10 cellular contexts compared by ENCODE assay signal in genomic region chr6:1614767-1615650, GRCh38. TPM values are rescaled to one million over a fixed set of nuclear protein-coding genes. Genes with fewer than 3 reads are reported as not detected.
A peak's percentile ranks its signal among the peaks of the same experiment; 100 is the strongest.
DNase-seq lines count a peak whose midpoint lies in the region; ATAC-seq and TF ChIP-seq lines count a peak whose summit lies in the region.
"Had no signal": no experiment of that assay in that cellular context is flagged by ENCODE, and none has a peak within 500 bp of the region (broad histone marks: within the 10 kb centered on the region; RNA-seq: fewer than 3 reads in every experiment).

No MANE protein-coding gene starts in this region.

- 27 to 66% (median 32%) methylated on average over 15 to 92 of the region's 92 CpGs for WGBS in stomach, 5 donors

- peak; percentile 55 for ATAC-seq in left colon

- no peak for TF ChIP-seq EP300 in stomach (IDR thresholded peaks at IDR 0.05)

- no peaks in the 10 kb centered on the region for H3K36me3 ChIP-seq in brain microvascular endothelial cell (replicated peaks)
- no peaks in the 10 kb centered on the region for H3K36me3 ChIP-seq in stomach

- DNase-seq in NOMO-1 treated with DMSO at 0.1 percent for 48 hours (lab: John Stamatoyannopoulos, UW; ENCODE audit: unreplicated experiment) (peak; percentile 17), NOMO-1 treated with dmso at 0.1 percent for 144 hours (lab: John Stamatoyannopoulos, UW; ENCODE audit: unreplicated experiment) (no peak), brain microvascular endothelial cell (no peak), left colon (no peak), stomach (peak; percentile 23), GM13976 (ENCODE audit: low spot score) (no peak), NCI-H2081 treated with DMSO at 0.1 percent for 48 hours (lab: John Stamatoyannopoulos, UW) (no peak)
- DNase-seq in effector CD8-positive, alpha-beta T cell (lab: John Stamatoyannopoulos, UW), result no peak
- DNase-seq: NCI-H187 treated with DMSO at 0.1 percent for 48 hours; stimulated activated CD4-positive, alpha-beta T cell treated with anti-CD3 and anti-CD28 coated beads, Interleukin-12 subunit alpha, Interleukin-12 subunit beta, amount 100 ng/mL, for 4 hours had no signal

- H3K27me3 ChIP-seq in brain microvascular endothelial cell (replicated peaks), result peaks cover 9% of the 10 kb centered on the region
- H3K27me3 ChIP-seq in stomach, result peaks cover 27 to 98% (median 83%) of the 10 kb centered on the region in 3 donors

- H3K4me3 ChIP-seq in brain microvascular endothelial cell (ENCODE audit: low read depth, low read length) (peak overlapping the region; percentile 24), stomach (peak overlapping the region; percentile 22 to 50 (median 32))

- in situ Hi-C loops in brain microvascular endothelial cell (cut with HindIII; ENCODE audit: low pct_ligation_motif_present, low sequenced_read_pairs), result loop anchor here (25.0 kb wide), 2 partner anchors 497 to 747 kb away; no protein-coding TSS in a partner anchor
- in situ Hi-C loops in GM13976 (cut with MboI; ENCODE audit: low sequenced_read_pairs, unreplicated experiment), result loop anchor here (25.0 kb wide), 1 partner anchor 572 kb away; no protein-coding TSS in a partner anchor

- TF ChIP-seq POLR2A in stomach (IDR thresholded peaks at IDR 0.05), result no peak

- intact Hi-C loops in left colon (cut with DNase I, micrococcal nuclease) (no loop called here), stomach (cut with DNase I; ENCODE audit: low total_unique reads) (no loop called here)

- H3K9me3 ChIP-seq in stomach, result no peaks in the 10 kb centered on the region

- H3K4me1 ChIP-seq in stomach, result peaks cover 34 to 56% (median 44%) of the 10 kb centered on the region in 4 donors

- H3K27ac ChIP-seq in brain microvascular endothelial cell, result no peak overlapping the region
- peak overlapping the region in 1 of 5 donors; percentile 36 for H3K27ac ChIP-seq in stomach

- no peak for TF ChIP-seq CTCF in brain microvascular endothelial cell (IDR thresholded peaks at IDR 0.05; ENCODE audit: low read depth, low read length, missing control alignments)
- no peak for TF ChIP-seq CTCF in stomach (IDR thresholded peaks at IDR 0.05)
- TF ChIP-seq CTCF in GM13976 (IDR thresholded peaks at IDR 0.05; ENCODE audit: borderline replicate concordance, control extremely low read depth, extremely low read depth, insufficient read depth, missing control alignments), result no peak

RNA-seq across cellular contexts. Expression of gene FOXC1, which starts 5.3 kb away (rescaled TPM):
- 1 to 10 TPM in 1 of 2 donors, under 1 TPM in 1; 0.82 to 1.5 TPM for total RNA-seq in left colon
- total RNA-seq in stomach, result 1 to 10 TPM; 2.0 to 8.3 (median 4.7) TPM
- 1 to 10 TPM in 1 of 3 donors, under 1 TPM in 2; 0.25 to 1.7 (median 0.31) TPM for polyA plus RNA-seq in stomach

Comparison
In these comparisons a context has a peak if more than half of its experiments do, and no peak if none do; other contexts are left out.
1. DNase-seq: peak in NOMO-1 treated with DMSO at 0.1 percent for 48 hours (single experiment) and stomach (single experiment); none in NOMO-1 treated with dmso at 0.1 percent for 144 hours (single experiment), brain microvascular endothelial cell (single experiment), left colon (0 of 2), GM13976 (single experiment), NCI-H2081 treated with DMSO at 0.1 percent for 48 hours (single experiment) and effector CD8-positive, alpha-beta T cell (single experiment).